13 cellular contexts compared by ENCODE assay signal in the genomic region with DNA sequence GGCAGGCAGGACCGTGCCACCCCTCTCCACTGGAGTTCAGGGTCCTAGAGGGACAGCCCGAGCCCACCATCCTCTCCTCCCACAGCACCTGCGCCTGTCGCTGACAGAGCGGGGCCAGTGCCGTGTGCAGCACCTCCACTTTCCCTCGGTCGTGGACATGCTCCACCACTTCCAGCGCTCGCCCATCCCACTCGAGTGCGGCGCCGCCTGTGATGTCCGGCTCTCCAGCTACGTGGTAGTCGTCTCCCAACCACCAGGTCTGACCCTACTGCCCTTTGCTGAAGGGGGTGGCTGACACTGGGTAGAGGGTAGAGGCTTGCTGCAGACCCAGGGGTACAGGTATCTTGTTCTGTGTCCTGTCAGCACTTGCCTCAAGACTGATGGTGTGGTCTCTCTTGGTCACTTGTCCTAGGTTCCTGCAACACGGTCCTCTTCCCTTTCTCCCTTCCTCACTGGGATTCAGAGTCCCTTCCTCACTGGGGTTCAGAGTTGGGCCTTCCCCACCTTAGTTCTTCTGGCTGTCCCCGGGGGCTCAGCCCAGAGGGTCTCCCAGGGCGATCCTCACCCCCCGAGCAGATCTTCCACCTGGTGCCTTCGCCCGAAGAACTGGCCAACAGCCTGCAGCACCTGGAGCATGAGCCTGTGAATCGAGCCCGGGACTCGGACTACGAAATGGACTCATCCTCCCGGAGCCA. TPM values are rescaled to one million over a fixed set of nuclear protein-coding genes. Genes with fewer than 3 reads are reported as not detected.
DNase-seq lines count a peak whose midpoint lies in the region; ATAC-seq and TF ChIP-seq lines count a peak whose summit lies in the region.
"Had no signal": no experiment of that assay in that cellular context is flagged by ENCODE, and none has a peak within 500 bp of the region (broad histone marks: within the 10 kb centered on the region; RNA-seq: fewer than 3 reads in every experiment).

No MANE protein-coding gene starts in this region.

- no peaks in the 10 kb centered on the region for H3K27me3 Mint-ChIP-seq in T-helper 1 cell treated with Interleukin-12 subunit alpha and Interleukin-12 subunit beta and Interleukin-4 antibody, amounts not matched to agents 30 μg/mL and 1 μg/mL, for 36 hours (ENCODE audit: low read depth)
- H3K27me3 Mint-ChIP-seq in T-cell: no peaks in the 10 kb centered on the region
- H3K27me3 Mint-ChIP-seq in stimulated activated memory B cell treated with anti-CD40 and anti-IgM and Interleukin-4, amounts not matched to agents 10 μg/mL and 1 μg/mL and 100 μg/mL, for 72 hours: no peaks in the 10 kb centered on the region

- H3K4me3 Mint-ChIP-seq in T-helper 1 cell treated with Interleukin-12 subunit alpha and Interleukin-12 subunit beta and Interleukin-4 antibody, amounts not matched to agents 30 μg/mL and 1 μg/mL, for 36 hours: no peak overlapping the region
- H3K4me3 Mint-ChIP-seq in T-cell: no peak overlapping the region
- H3K4me3 Mint-ChIP-seq in stimulated activated memory B cell treated with anti-CD40 and anti-IgM and Interleukin-4, amounts not matched to agents 10 μg/mL and 1 μg/mL and 100 μg/mL, for 72 hours: no peak overlapping the region

- ATAC-seq in T-cell (replicated peaks in 1 of 4): no peak
- ATAC-seq in stimulated activated memory B cell treated with anti-CD40 and anti-IgM and Interleukin-4, amounts not matched to agents 10 μg/mL and 1 μg/mL and 100 μg/mL, for 72 hours: no peak

- no peaks in the 10 kb centered on the region for H3K27me3 ChIP-seq in left ventricle myocardium inferior (ENCODE audit: low read depth)
- no peaks in the 10 kb centered on the region for H3K27me3 ChIP-seq in SJCRH30

- H3K9me3 ChIP-seq in left ventricle myocardium inferior (replicated peaks) (no peaks in the 10 kb centered on the region), SJCRH30 (replicated peaks) (no peaks in the 10 kb centered on the region)

- peak overlapping the region; percentile 27 for H3K27ac Mint-ChIP-seq in T-helper 1 cell treated with Interleukin-12 subunit alpha and Interleukin-12 subunit beta and Interleukin-4 antibody, amounts not matched to agents 30 μg/mL and 1 μg/mL, for 36 hours
- peak overlapping the region; percentile 70 to 87 for H3K27ac Mint-ChIP-seq in T-cell
- peak overlapping the region; percentile 74 for H3K27ac Mint-ChIP-seq in stimulated activated memory B cell treated with anti-CD40 and anti-IgM and Interleukin-4, amounts not matched to agents 10 μg/mL and 1 μg/mL and 100 μg/mL, for 72 hours

- H3K4me1 ChIP-seq in left ventricle myocardium inferior: peaks cover 93% of the 10 kb centered on the region
- peaks cover 25% of the 10 kb centered on the region for H3K4me1 ChIP-seq in SJCRH30

- POLR2A ChIA-PET in T-cell (lab: Charles Lee): no interaction called here

- intact Hi-C loops in left ventricle myocardium inferior (cut with micrococcal nuclease): no loop called here

- peaks cover 43% of the 10 kb centered on the region for H3K36me3 ChIP-seq in left ventricle myocardium inferior
- peaks cover 33% of the 10 kb centered on the region for H3K36me3 ChIP-seq in SJCRH30

- H3K4me3 ChIP-seq in left ventricle myocardium inferior (no peak overlapping the region), SJCRH30 (no peak overlapping the region)

- peaks cover 56% of the 10 kb centered on the region for H3K36me3 Mint-ChIP-seq in T-helper 1 cell treated with Interleukin-12 subunit alpha and Interleukin-12 subunit beta and Interleukin-4 antibody, amounts not matched to agents 30 μg/mL and 1 μg/mL, for 36 hours (ENCODE audit: low read depth)
- peaks cover 36% of the 10 kb centered on the region for H3K36me3 Mint-ChIP-seq in T-cell
- H3K36me3 Mint-ChIP-seq in stimulated activated memory B cell treated with anti-CD40 and anti-IgM and Interleukin-4, amounts not matched to agents 10 μg/mL and 1 μg/mL and 100 μg/mL, for 72 hours: peaks cover 59% of the 10 kb centered on the region

- CTCF ChIA-PET in T-cell (lab: Charles Lee): interaction anchor here (0.6 to 8.1 kb wide), 4 partner anchors 26 to 51 kb away, joined by 3 to 218 read pairs (median 72); no protein-coding TSS in a partner anchor

- peaks cover 74% of the 10 kb centered on the region for H3K4me1 Mint-ChIP-seq in T-helper 1 cell treated with Interleukin-12 subunit alpha and Interleukin-12 subunit beta and Interleukin-4 antibody, amounts not matched to agents 30 μg/mL and 1 μg/mL, for 36 hours (ENCODE audit: low read depth)
- H3K4me1 Mint-ChIP-seq in T-cell: peaks cover 56 to 86% (median 74%) of the 10 kb centered on the region in 3 donors
- H3K4me1 Mint-ChIP-seq in stimulated activated memory B cell treated with anti-CD40 and anti-IgM and Interleukin-4, amounts not matched to agents 10 μg/mL and 1 μg/mL and 100 μg/mL, for 72 hours: peaks cover 82% of the 10 kb centered on the region

- TF ChIP-seq CTCF in left ventricle myocardium inferior (IDR thresholded peaks at IDR 0.05; ENCODE audit: borderline replicate concordance): no peak

- H3K27ac ChIP-seq in left ventricle myocardium inferior (replicated peaks) (peak overlapping the region; percentile 97), SJCRH30 (no peak overlapping the region)
- H3K27ac ChIP-seq: 22Rv1, HL-60, parathyroid adenoma had no signal

- no peaks in the 10 kb centered on the region for H3K9me3 Mint-ChIP-seq in T-helper 1 cell treated with Interleukin-12 subunit alpha and Interleukin-12 subunit beta and Interleukin-4 antibody, amounts not matched to agents 30 μg/mL and 1 μg/mL, for 36 hours
- H3K9me3 Mint-ChIP-seq in T-cell: no peaks in the 10 kb centered on the region
- H3K9me3 Mint-ChIP-seq in stimulated activated memory B cell treated with anti-CD40 and anti-IgM and Interleukin-4, amounts not matched to agents 10 μg/mL and 1 μg/mL and 100 μg/mL, for 72 hours: no peaks in the 10 kb centered on the region

- DNase-seq in T-helper 1 cell (no peak), T-cell (no peak), left ventricle myocardium inferior (no peak), NCI-H2029 treated with DMSO at 0.1 percent for 48 hours (lab: John Stamatoyannopoulos, UW) (no peak), SJCRH30 (no peak), EL (no peak)
- DNase-seq: activated T-cell treated with anti-CD3 and anti-CD28 coated beads, Interleukin-2, amount 50 U/mL, for 1 hour; NCI-H774 had no signal

RNA-seq across cellular contexts. Expression of a gene that starts 42.0 kb away (rescaled TPM):
- total RNA-seq in T-cell (10 to 100 TPM; 24.6 to 38.8 (median 28.8) TPM), left ventricle myocardium inferior (50.5 TPM)
- total RNA-seq in SJCRH30 (2014; rRNA removed; shearing (Covaris generic)): 11.1 and 13.2 TPM in 2 replicates

Comparison
In these comparisons a context has a peak if more than half of its experiments do, and no peak if none do; other contexts are left out.
1. H3K27ac Mint-ChIP-seq: peak in every context shown above with its lines; median percentile 78 in T-cell; 74 in stimulated activated memory B cell treated with anti-CD40 and anti-IgM and Interleukin-4, amounts not matched to agents 10 μg/mL and 1 μg/mL and 100 μg/mL, for 72 hours; 27 in T-helper 1 cell treated with Interleukin-12 subunit alpha and Interleukin-12 subunit beta and Interleukin-4 antibody, amounts not matched to agents 30 μg/mL and 1 μg/mL, for 36 hours.